Comparison of ENCODE assay signal across 12 cellular contexts in the genomic region with DNA sequence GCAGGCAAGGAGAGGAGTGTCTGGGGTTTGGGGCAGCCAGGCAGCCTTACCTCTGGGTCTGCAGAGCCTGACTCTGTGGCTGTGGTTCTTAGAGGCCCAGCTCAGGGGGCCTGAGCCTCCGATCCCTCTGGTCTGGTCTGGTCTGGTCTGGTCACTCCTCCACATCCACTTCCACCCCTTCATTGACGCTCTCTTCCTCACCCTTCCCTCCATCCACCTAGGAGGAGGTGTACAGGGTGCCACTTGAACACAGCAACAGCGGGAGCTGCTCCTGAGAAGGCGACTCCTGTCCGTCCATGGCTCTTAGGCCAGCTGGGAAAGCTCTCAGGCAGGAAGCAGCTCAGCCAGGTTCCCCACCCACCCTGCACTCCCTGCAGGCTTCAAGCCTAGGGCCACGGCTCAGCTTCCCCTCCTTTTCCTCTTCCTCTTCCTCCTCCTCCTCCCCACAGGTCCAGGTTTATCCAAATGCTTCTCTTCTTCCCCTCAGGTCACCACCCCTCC. TPM values are rescaled to one million over a fixed set of nuclear protein-coding genes. Genes with fewer than 3 reads are reported as not detected.
DNase-seq lines count a peak whose midpoint lies in the region; ATAC-seq, FAIRE-seq and TF ChIP-seq lines count a peak whose summit lies in the region.
"Had no signal": no experiment of that assay in that cellular context is flagged by ENCODE, and none has a peak within 500 bp of the region (broad histone marks: within the 10 kb centered on the region; RNA-seq: fewer than 3 reads in every experiment).

No MANE protein-coding gene starts in this region.

- H3K4me3 Mint-ChIP-seq in CD4-positive, CD25-positive, alpha-beta regulatory T cell = peak overlapping the region in 2 of 4 donors; percentile 16 to 34
- H3K4me3 Mint-ChIP-seq in astrocyte (ENCODE audit: unreplicated experiment) (no peak overlapping the region), natural killer cell (no peak overlapping the region)

- intact Hi-C loops in natural killer cell (cut with micrococcal nuclease) = no loop called here
- intact Hi-C loops in lower lobe of right lung (cut with DNase I) = no loop called here

- H3K27ac ChIP-seq in CD4-positive, CD25-positive, alpha-beta regulatory T cell (ENCODE audit: insufficient read depth, low read length, poor library complexity, severe bottlenecking) = no peak overlapping the region
- H3K27ac ChIP-seq in HUES48 (ENCODE audit: low read depth, low read length) = peak overlapping the region; percentile 65
- H3K27ac ChIP-seq in astrocyte (ENCODE audit: low read depth, low read length) = no peak overlapping the region
- H3K27ac ChIP-seq in lower lobe of right lung = no peak overlapping the region

- H3K79me2 ChIP-seq in astrocyte (ENCODE audit: insufficient read depth, low read length) = no peaks in the 10 kb centered on the region

- H3K9me3 ChIP-seq in CD4-positive, CD25-positive, alpha-beta regulatory T cell (ENCODE audit: control insufficient read depth in 2 of 2, low read length in 2 of 2) = no peaks in the 10 kb centered on the region
- H3K9me3 ChIP-seq in HUES48 (ENCODE audit: control insufficient read depth, insufficient read depth, low read length) = no peaks in the 10 kb centered on the region
- H3K9me3 ChIP-seq in astrocyte (ENCODE audit: insufficient read depth, low read depth, low read length) = no peaks in the 10 kb centered on the region
- H3K9me3 ChIP-seq in lower lobe of right lung = no peaks in the 10 kb centered on the region

- H3K36me3 Mint-ChIP-seq in CD4-positive, CD25-positive, alpha-beta regulatory T cell = peaks cover 14% of the 10 kb centered on the region
- no peaks in the 10 kb centered on the region for H3K36me3 Mint-ChIP-seq in astrocyte (ENCODE audit: low read depth, unreplicated experiment)
- no peaks in the 10 kb centered on the region for H3K36me3 Mint-ChIP-seq in natural killer cell

- no peaks in the 10 kb centered on the region for H3K27me3 Mint-ChIP-seq in CD4-positive, CD25-positive, alpha-beta regulatory T cell
- peaks cover 47% of the 10 kb centered on the region for H3K27me3 Mint-ChIP-seq in astrocyte (ENCODE audit: low read depth, unreplicated experiment)
- peaks cover 50 to 62% of the 10 kb centered on the region in 2 donors for H3K27me3 Mint-ChIP-seq in natural killer cell (ENCODE audit: low read depth in 2 of 2)

- H3K27me3 ChIP-seq in CD4-positive, CD25-positive, alpha-beta regulatory T cell (ENCODE audit: control insufficient read depth, insufficient read depth, low read length) = no peaks in the 10 kb centered on the region
- peaks cover 12% of the 10 kb centered on the region for H3K27me3 ChIP-seq in HUES48 (ENCODE audit: control insufficient read depth, insufficient read depth, low read length)
- H3K27me3 ChIP-seq in astrocyte (ENCODE audit: insufficient read depth, low read length) = no peaks in the 10 kb centered on the region
- peaks cover 4% of the 10 kb centered on the region for H3K27me3 ChIP-seq in lower lobe of right lung (ENCODE audit: low read depth)

- no peak for DNase-seq in CD4-positive, CD25-positive, alpha-beta regulatory T cell
- DNase-seq in astrocyte (ENCODE audit: low read depth) (no peak), natural killer cell (peak; percentile 5), lower lobe of right lung (no peak)
- DNase-seq in stimulated activated CD4-positive, alpha-beta T cell treated with anti-CD3 and anti-CD28 coated beads, Interleukin-4, amount 100 ng/mL, for 4 hours = no peak
- DNase-seq: activated gamma-delta T cell, midbrain, NCI-H748 treated with DMSO at 0.1 percent for 48 hours had no signal

- peaks cover 25% of the 10 kb centered on the region for H3K4me1 ChIP-seq in CD4-positive, CD25-positive, alpha-beta regulatory T cell (ENCODE audit: control insufficient read depth, insufficient read depth, low read length, poor library complexity, severe bottlenecking)
- H3K4me1 ChIP-seq in HUES48 (ENCODE audit: control insufficient read depth, insufficient read depth, low read length) (peaks cover 18% of the 10 kb centered on the region), astrocyte (ENCODE audit: insufficient read depth, low read length) (peaks cover 17% of the 10 kb centered on the region), lower lobe of right lung (no peaks in the 10 kb centered on the region)

- H2AFZ ChIP-seq in astrocyte (ENCODE audit: low read depth, low read length) = peak overlapping the region; percentile 69

- peaks cover 0 to 47% (median 12%) of the 10 kb centered on the region in 4 donors for H3K4me1 Mint-ChIP-seq in CD4-positive, CD25-positive, alpha-beta regulatory T cell
- H3K4me1 Mint-ChIP-seq in astrocyte (ENCODE audit: low read depth, unreplicated experiment) = peaks cover 3% of the 10 kb centered on the region
- H3K4me1 Mint-ChIP-seq in natural killer cell = no peaks in the 10 kb centered on the region

- no peak for ATAC-seq in CD4-positive, CD25-positive, alpha-beta regulatory T cell (ENCODE audit: low read depth in 2 of 2)
- ATAC-seq in natural killer cell = no peak
- no peak for ATAC-seq in lower lobe of right lung
- no peak for ATAC-seq in HG03280 (IDR thresholded peaks at IDR 0.05; ENCODE audit: unreplicated experiment)

- no peaks in the 10 kb centered on the region for H3K9me3 Mint-ChIP-seq in CD4-positive, CD25-positive, alpha-beta regulatory T cell
- peaks cover 2% of the 10 kb centered on the region for H3K9me3 Mint-ChIP-seq in astrocyte (ENCODE audit: unreplicated experiment)
- no peaks in the 10 kb centered on the region for H3K9me3 Mint-ChIP-seq in natural killer cell

- TF ChIP-seq CTCF in astrocyte (IDR thresholded peaks at IDR 0.05; ENCODE audit: insufficient read depth, low read depth, low read length) = no peak
- no peak for TF ChIP-seq CTCF in natural killer cell (IDR thresholded peaks at IDR 0.05)
- TF ChIP-seq CTCF in lower lobe of right lung (IDR thresholded peaks at IDR 0.05) = no peak

- peak overlapping the region; percentile 65 for H3K4me2 ChIP-seq in astrocyte (ENCODE audit: low read length)

- no peak overlapping the region for H3K4me3 ChIP-seq in CD4-positive, CD25-positive, alpha-beta regulatory T cell (ENCODE audit: low read depth, low read length)
- no peak overlapping the region for H3K4me3 ChIP-seq in HUES48 (ENCODE audit: low read depth, low read length)
- H3K4me3 ChIP-seq in astrocyte (ENCODE audit: insufficient read depth, low read depth, low read length) = no peak overlapping the region
- H3K4me3 ChIP-seq in lower lobe of right lung = no peak overlapping the region
- H3K4me3 ChIP-seq: skin epidermis had no signal

- H3K9ac ChIP-seq in HUES48 (ENCODE audit: low read depth, low read length) = no peak overlapping the region
- H3K9ac ChIP-seq in astrocyte (ENCODE audit: low read length) = no peak overlapping the region

- peaks cover 12% of the 10 kb centered on the region for H3K36me3 ChIP-seq in CD4-positive, CD25-positive, alpha-beta regulatory T cell (ENCODE audit: control insufficient read depth, insufficient read depth, low read length)
- H3K36me3 ChIP-seq in HUES48 (ENCODE audit: control insufficient read depth, insufficient read depth, low read length) = no peaks in the 10 kb centered on the region
- no peaks in the 10 kb centered on the region for H3K36me3 ChIP-seq in astrocyte (ENCODE audit: insufficient read depth, low read length)
- no peaks in the 10 kb centered on the region for H3K36me3 ChIP-seq in lower lobe of right lung

- H3K27ac Mint-ChIP-seq in CD4-positive, CD25-positive, alpha-beta regulatory T cell = peak overlapping the region in 2 of 3 donors; percentile 8 to 16
- H3K27ac Mint-ChIP-seq in astrocyte (ENCODE audit: unreplicated experiment) (no peak overlapping the region), natural killer cell (no peak overlapping the region)

- no peak for FAIRE-seq in astrocyte (lab: Jason Lieb, UNC)

- H4K20me1 ChIP-seq in astrocyte (ENCODE audit: insufficient read depth, low read length) = no peaks in the 10 kb centered on the region

RNA-seq across cellular contexts. Expression of gene GPR55, which starts 16.9 kb away (rescaled TPM):
- 24.4 TPM for total RNA-seq in CD4-positive, CD25-positive, alpha-beta regulatory T cell
- 1 to 10 TPM; 1.6 to 7.1 (median 4.0) TPM for polyA plus RNA-seq in CD4-positive, CD25-positive, alpha-beta regulatory T cell
- 0.12 TPM in 1 of 2 replicates, not detected in the other for total RNA-seq in astrocyte
- 1 to 10 TPM in 1 of 3 donors, under 1 TPM in 2; 0.09 to 1.1 (median 0.40) TPM for total RNA-seq in natural killer cell
- total RNA-seq in lower lobe of right lung = 0.74 TPM
- total RNA-seq: Daoy had no signal

RNA-seq across cellular contexts. Expression of gene ITM2C, which starts 43.4 kb away (rescaled TPM):
- 29.3 TPM for total RNA-seq in CD4-positive, CD25-positive, alpha-beta regulatory T cell
- polyA plus RNA-seq in CD4-positive, CD25-positive, alpha-beta regulatory T cell = 10 to 100 TPM; 50.5 to 70.3 (median 55.9) TPM
- 458 and 582 TPM in 2 replicates for total RNA-seq in astrocyte
- total RNA-seq in natural killer cell = 10 to 100 TPM in 1 of 3 donors, 1 to 10 TPM in 2; 4.7 to 36.3 (median 5.1) TPM
- 27.6 TPM for total RNA-seq in lower lobe of right lung

Comparison
In these comparisons a context has a peak if more than half of its experiments do, and no peak if none do; other contexts are left out.
1. H3K27ac Mint-ChIP-seq: peak in CD4-positive, CD25-positive, alpha-beta regulatory T cell (2 of 3); none in astrocyte (single experiment) and natural killer cell (0 of 2).
2. RNA of gene GPR55, which starts 16.9 kb away (total RNA-seq): 24.4 TPM in CD4-positive, CD25-positive, alpha-beta regulatory T cell (single experiment); 0.74 TPM in lower lobe of right lung (single experiment), 0.09 to 1.1 TPM in natural killer cell and 0.12 TPM in astrocyte; every median in the first group is over 10 times any median in the second.
3. RNA of gene ITM2C, which starts 43.4 kb away (total RNA-seq): 458 to 582 TPM in astrocyte; 29.3 TPM in CD4-positive, CD25-positive, alpha-beta regulatory T cell (single experiment), 27.6 TPM in lower lobe of right lung (single experiment) and 4.7 to 36.3 TPM in natural killer cell; every median in the first group is over 10 times any median in the second.